1 cellular context compared by ENCODE assay signal in genomic region chr5:59528226-59528862, GRCh38.
TF ChIP-seq lines count a peak whose summit lies in the region.

No MANE protein-coding gene starts in this region.

TF ChIP-seq in HepG2, 621 proteins besides CTCF, POLR2A, EP300 and RAD21 (continued from another document):
- TF ChIP-seq, protein P1, sequence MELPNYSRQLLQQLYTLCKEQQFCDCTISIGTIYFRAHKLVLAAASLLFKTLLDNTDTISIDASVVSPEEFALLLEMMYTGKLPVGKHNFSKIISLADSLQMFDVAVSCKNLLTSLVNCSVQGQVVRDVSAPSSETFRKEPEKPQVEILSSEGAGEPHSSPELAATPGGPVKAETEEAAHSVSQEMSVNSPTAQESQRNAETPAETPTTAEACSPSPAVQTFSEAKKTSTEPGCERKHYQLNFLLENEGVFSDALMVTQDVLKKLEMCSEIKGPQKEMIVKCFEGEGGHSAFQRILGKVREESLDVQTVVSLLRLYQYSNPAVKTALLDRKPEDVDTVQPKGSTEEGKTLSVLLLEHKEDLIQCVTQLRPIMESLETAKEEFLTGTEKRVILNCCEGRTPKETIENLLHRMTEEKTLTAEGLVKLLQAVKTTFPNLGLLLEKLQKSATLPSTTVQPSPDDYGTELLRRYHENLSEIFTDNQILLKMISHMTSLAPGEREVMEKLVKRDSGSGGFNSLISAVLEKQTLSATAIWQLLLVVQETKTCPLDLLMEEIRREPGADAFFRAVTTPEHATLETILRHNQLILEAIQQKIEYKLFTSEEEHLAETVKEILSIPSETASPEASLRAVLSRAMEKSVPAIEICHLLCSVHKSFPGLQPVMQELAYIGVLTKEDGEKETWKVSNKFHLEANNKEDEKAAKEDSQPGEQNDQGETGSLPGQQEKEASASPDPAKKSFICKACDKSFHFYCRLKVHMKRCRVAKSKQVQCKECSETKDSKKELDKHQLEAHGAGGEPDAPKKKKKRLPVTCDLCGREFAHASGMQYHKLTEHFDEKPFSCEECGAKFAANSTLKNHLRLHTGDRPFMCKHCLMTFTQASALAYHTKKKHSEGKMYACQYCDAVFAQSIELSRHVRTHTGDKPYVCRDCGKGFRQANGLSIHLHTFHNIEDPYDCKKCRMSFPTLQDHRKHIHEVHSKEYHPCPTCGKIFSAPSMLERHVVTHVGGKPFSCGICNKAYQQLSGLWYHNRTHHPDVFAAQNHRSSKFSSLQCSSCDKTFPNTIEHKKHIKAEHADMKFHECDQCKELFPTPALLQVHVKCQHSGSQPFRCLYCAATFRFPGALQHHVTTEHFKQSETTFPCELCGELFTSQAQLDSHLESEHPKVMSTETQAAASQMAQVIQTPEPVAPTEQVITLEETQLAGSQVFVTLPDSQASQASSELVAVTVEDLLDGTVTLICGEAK (IDR thresholded peaks at IDR 0.05): no peak
- TF ChIP-seq, protein P1 (CRISPR knock-in tag; IDR thresholded peaks at IDR 0.05): no peak
- TF ChIP-seq, protein P2, sequence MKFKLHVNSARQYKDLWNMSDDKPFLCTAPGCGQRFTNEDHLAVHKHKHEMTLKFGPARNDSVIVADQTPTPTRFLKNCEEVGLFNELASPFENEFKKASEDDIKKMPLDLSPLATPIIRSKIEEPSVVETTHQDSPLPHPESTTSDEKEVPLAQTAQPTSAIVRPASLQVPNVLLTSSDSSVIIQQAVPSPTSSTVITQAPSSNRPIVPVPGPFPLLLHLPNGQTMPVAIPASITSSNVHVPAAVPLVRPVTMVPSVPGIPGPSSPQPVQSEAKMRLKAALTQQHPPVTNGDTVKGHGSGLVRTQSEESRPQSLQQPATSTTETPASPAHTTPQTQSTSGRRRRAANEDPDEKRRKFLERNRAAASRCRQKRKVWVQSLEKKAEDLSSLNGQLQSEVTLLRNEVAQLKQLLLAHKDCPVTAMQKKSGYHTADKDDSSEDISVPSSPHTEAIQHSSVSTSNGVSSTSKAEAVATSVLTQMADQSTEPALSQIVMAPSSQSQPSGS (CRISPR knock-in tag; IDR thresholded peaks at IDR 0.05): no peak
- TF ChIP-seq ZNF414 (CRISPR knock-in tag; IDR thresholded peaks at IDR 0.05) (no peak), ZNF644 (CRISPR knock-in tag; IDR thresholded peaks at IDR 0.05; ENCODE audit: low read depth) (no peak), TAF15 (IDR thresholded peaks at IDR 0.05; ENCODE audit: low read depth, low read length, poor library complexity, severe bottlenecking) (no peak), PCBP1 (IDR thresholded peaks at IDR 0.05; ENCODE audit: borderline replicate concordance, low read depth, low read length) (no peak), MEIS2 (CRISPR knock-in tag; IDR thresholded peaks at IDR 0.05) (no peak), ZNF430 (CRISPR knock-in tag; IDR thresholded peaks at IDR 0.05) (no peak)
- TF ChIP-seq, protein P3, sequence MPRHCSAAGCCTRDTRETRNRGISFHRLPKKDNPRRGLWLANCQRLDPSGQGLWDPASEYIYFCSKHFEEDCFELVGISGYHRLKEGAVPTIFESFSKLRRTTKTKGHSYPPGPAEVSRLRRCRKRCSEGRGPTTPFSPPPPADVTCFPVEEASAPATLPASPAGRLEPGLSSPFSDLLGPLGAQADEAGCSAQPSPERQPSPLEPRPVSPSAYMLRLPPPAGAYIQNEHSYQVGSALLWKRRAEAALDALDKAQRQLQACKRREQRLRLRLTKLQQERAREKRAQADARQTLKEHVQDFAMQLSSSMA (CRISPR knock-in tag; IDR thresholded peaks at IDR 0.05): no peak
